Comparison of ENCODE assay signal across 1 cellular context in genomic region chr20:62448038-62448437, GRCh38.
TF ChIP-seq lines count a peak whose summit lies in the region.

No MANE protein-coding gene starts in this region.

TF ChIP-seq in HEK293, 187 proteins besides CTCF, POLR2A, EP300 and RAD21 (continued from another document):
- TF ChIP-seq ZNF518A (tag by site-specific recombination; conservative IDR thresholded peaks at IDR 0.05; ENCODE audit: low read depth) (no peak), ZNF510 (tag by site-specific recombination; IDR thresholded peaks at IDR 0.05; ENCODE audit: insufficient replicate concordance) (no peak), KLF1 (tag by site-specific recombination; IDR thresholded peaks at IDR 0.05) (no peak), ZNF629 (tag by site-specific recombination; IDR thresholded peaks at IDR 0.05) (peak; percentile 45), ZBTB21 (tag by site-specific recombination; IDR thresholded peaks at IDR 0.05) (peak; percentile 25; the same call in 1 of the 2 replicates), ZNF174 (tag by site-specific recombination; IDR thresholded peaks at IDR 0.05) (no peak), ZBTB8A (tag by site-specific recombination; IDR thresholded peaks at IDR 0.05) (peak; percentile 59), ZNF654 (tag by site-specific recombination; IDR thresholded peaks at IDR 0.05; ENCODE audit: low read depth) (no peak), ZBTB1 (tag by site-specific recombination; IDR thresholded peaks at IDR 0.05) (no peak), ZNF521 (tag by site-specific recombination; IDR thresholded peaks at IDR 0.05) (no peak)
- TF ChIP-seq, protein P1, sequence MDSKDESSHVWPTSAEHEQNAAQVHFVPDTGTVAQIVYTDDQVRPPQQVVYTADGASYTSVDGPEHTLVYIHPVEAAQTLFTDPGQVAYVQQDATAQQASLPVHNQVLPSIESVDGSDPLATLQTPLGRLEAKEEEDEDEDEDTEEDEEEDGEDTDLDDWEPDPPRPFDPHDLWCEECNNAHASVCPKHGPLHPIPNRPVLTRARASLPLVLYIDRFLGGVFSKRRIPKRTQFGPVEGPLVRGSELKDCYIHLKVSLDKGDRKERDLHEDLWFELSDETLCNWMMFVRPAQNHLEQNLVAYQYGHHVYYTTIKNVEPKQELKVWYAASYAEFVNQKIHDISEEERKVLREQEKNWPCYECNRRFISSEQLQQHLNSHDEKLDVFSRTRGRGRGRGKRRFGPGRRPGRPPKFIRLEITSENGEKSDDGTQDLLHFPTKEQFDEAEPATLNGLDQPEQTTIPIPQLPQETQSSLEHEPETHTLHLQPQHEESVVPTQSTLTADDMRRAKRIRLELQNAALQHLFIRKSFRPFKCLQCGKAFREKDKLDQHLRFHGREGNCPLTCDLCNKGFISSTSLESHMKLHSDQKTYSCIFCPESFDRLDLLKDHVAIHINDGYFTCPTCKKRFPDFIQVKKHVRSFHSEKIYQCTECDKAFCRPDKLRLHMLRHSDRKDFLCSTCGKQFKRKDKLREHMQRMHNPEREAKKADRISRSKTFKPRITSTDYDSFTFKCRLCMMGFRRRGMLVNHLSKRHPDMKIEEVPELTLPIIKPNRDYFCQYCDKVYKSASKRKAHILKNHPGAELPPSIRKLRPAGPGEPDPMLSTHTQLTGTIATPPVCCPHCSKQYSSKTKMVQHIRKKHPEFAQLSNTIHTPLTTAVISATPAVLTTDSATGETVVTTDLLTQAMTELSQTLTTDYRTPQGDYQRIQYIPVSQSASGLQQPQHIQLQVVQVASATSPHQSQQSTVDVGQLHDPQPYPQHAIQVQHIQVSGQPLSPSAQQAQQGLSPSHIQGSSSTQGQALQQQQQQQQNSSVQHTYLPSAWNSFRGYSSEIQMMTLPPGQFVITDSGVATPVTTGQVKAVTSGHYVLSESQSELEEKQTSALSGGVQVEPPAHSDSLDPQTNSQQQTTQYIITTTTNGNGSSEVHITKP (tag by site-specific recombination; IDR thresholded peaks at IDR 0.05) = no peak
